ENCODE assay signal across 12 cellular contexts in genomic region chr1:234554478-234555311, GRCh38. TPM values are rescaled to one million over a fixed set of nuclear protein-coding genes. Genes with fewer than 3 reads are reported as not detected.
DNase-seq lines count a peak whose midpoint lies in the region; ATAC-seq and TF ChIP-seq lines count a peak whose summit lies in the region.
"Had no signal": no experiment of that assay in that cellular context is flagged by ENCODE, and none has a peak within 500 bp of the region (broad histone marks: within the 10 kb centered on the region; RNA-seq: fewer than 3 reads in every experiment).

No MANE protein-coding gene starts in this region.

- DNase-seq in NCI-H345 (lab: John Stamatoyannopoulos, UW) (peak; percentile 76), NCI-H345 treated with DMSO at 0.1 percent for 48 hours (lab: John Stamatoyannopoulos, UW; ENCODE audit: unreplicated experiment) (no peak), SHP77 (lab: John Stamatoyannopoulos, UW) (peak; percentile 64 to 87), right cardiac atrium (no peak), transverse colon (no peak), NCI-H128 (lab: John Stamatoyannopoulos, UW; ENCODE audit: unreplicated experiment) (no peak), 8988T (no peak)
- DNase-seq: activated naive CD4-positive, alpha-beta T cell treated with Interleukin-2 at 50 U/mL for 16 hours; lower lobe of right lung; psoas muscle; T-cell had no signal

- peak; percentile 63 for TF ChIP-seq EP300 in transverse colon (IDR thresholded peaks at IDR 0.05; ENCODE audit: low read depth)

- H3K9me3 ChIP-seq in right cardiac atrium (ENCODE audit: control insufficient read depth, low read length), result no peaks in the 10 kb centered on the region
- no peaks in the 10 kb centered on the region for H3K9me3 ChIP-seq in transverse colon
- H3K9me3 ChIP-seq: lower lobe of right lung, psoas muscle had no signal

- no peaks in the 10 kb centered on the region for H3K27me3 ChIP-seq in right cardiac atrium (ENCODE audit: control insufficient read depth, insufficient read depth)
- no peaks in the 10 kb centered on the region for H3K27me3 ChIP-seq in transverse colon

- H3K27ac ChIP-seq in right cardiac atrium (ENCODE audit: low read length), result peak overlapping the region; percentile 21
- H3K27ac ChIP-seq in transverse colon, result peak overlapping the region; percentile 43 to 66 (median 59)
- H3K27ac ChIP-seq: lower lobe of right lung, psoas muscle had no signal

- H3K4me3 ChIP-seq in right cardiac atrium (ENCODE audit: low read length) (no peak overlapping the region), transverse colon (no peak overlapping the region)
- H3K4me3 ChIP-seq: lower lobe of right lung, psoas muscle had no signal

- TF ChIP-seq POLR2A in transverse colon (IDR thresholded peaks at IDR 0.05), result no peak

- ATAC-seq in right cardiac atrium, result no peak
- ATAC-seq in HG03442 (IDR thresholded peaks at IDR 0.05; ENCODE audit: unreplicated experiment), result no peak
- ATAC-seq: lower lobe of right lung, T-cell had no signal

- intact Hi-C loops in right cardiac atrium (cut with DNase I) (no loop called here), transverse colon (cut with DNase I; ENCODE audit: low total_unique reads) (no loop called here)

- 78% methylated on average over 14 of the region's 14 CpGs for WGBS in right cardiac atrium
- WGBS in transverse colon (ENCODE audit: low coverage in 1 of 2), 2 donors, result 81 to 82% methylated on average over 10 to 14 of the region's 14 CpGs

- peaks cover 13% of the 10 kb centered on the region for H3K4me1 ChIP-seq in right cardiac atrium (ENCODE audit: control insufficient read depth, insufficient read depth, low read length)
- peaks cover 0 to 5% (median 4%) of the 10 kb centered on the region in 4 donors for H3K4me1 ChIP-seq in transverse colon
- H3K4me1 ChIP-seq: lower lobe of right lung had no signal

- TF ChIP-seq CTCF in transverse colon (IDR thresholded peaks at IDR 0.05), result no peak

- H3K36me3 ChIP-seq in transverse colon, result no peaks in the 10 kb centered on the region
- H3K36me3 ChIP-seq: lower lobe of right lung had no signal

- in situ Hi-C loops in transverse colon (cut with MboI; ENCODE audit: low pct_ligation_motif_present in 1 of 4, low pct_unique_long_range_greater_than_20kb in 1 of 4, low sequenced_read_pairs in 3 of 4), result no loop called here

RNA-seq across cellular contexts. Expression of gene IRF2BP2, which starts 55.3 kb away (rescaled TPM):
- total RNA-seq in right cardiac atrium (100 to 1,000 TPM in 3 of 4 donors, 10 to 100 TPM in 1; 92.3 to 123 (median 108) TPM), transverse colon (100 to 1,000 TPM in 1 of 4 donors, 10 to 100 TPM in 3; 82.7 to 120 (median 93.3) TPM)
- polyA plus RNA-seq in right cardiac atrium, result 69.3 TPM

Comparison
In these comparisons a context has a peak if more than half of its experiments do, and no peak if none do; other contexts are left out.
1. DNase-seq: peak in NCI-H345 (single experiment) and SHP77 (2 of 2); none in NCI-H345 treated with DMSO at 0.1 percent for 48 hours (single experiment), right cardiac atrium (0 of 3), transverse colon (single experiment), NCI-H128 (single experiment) and 8988T (single experiment).